ENCODE assay signal across 29 cellular contexts in genomic region chr4:163710158-163710557, GRCh38.
"Had no signal": no experiment of that assay in that cellular context is flagged by ENCODE, and none has a peak within 500 bp of the region (broad histone marks: within the 10 kb centered on the region; RNA-seq: fewer than 3 reads in every experiment).

No MANE protein-coding gene starts in this region.

- H3K4me3 Mint-ChIP-seq: dendritic cell treated with granulocyte-macrophage colony-stimulating factor and Interleukin-4, amounts not matched to agents 40 ng/mL and 50 ng/mL, for 4 days; effector memory CD8-positive, alpha-beta T cell; endodermal cell had no signal

- H3K27ac ChIP-seq: colonic mucosa, coronary artery, dorsolateral prefrontal cortex, epithelial cell of prostate, esophagus muscularis mucosa, esophagus squamous epithelium, foreskin keratinocyte, gastrocnemius medialis, gastroesophageal sphincter, heart left ventricle, heart right ventricle had no signal

- H3K4me1 Mint-ChIP-seq: endodermal cell had no signal

- FAIRE-seq: colon, endometrium, endothelial cell of umbilical vein, frontal cortex had no signal

- H3K27me3 Mint-ChIP-seq: dendritic cell treated with granulocyte-macrophage colony-stimulating factor and Interleukin-4, amounts not matched to agents 40 ng/mL and 50 ng/mL, for 4 days; effector memory CD8-positive, alpha-beta T cell had no signal

- H3K9me3 Mint-ChIP-seq: dendritic cell treated with granulocyte-macrophage colony-stimulating factor and Interleukin-4, amounts not matched to agents 40 ng/mL and 50 ng/mL, for 4 days; effector memory CD8-positive, alpha-beta T cell; endodermal cell had no signal

- ATAC-seq: effector memory CD8-positive, alpha-beta T cell; esophagus mucosa; foreskin keratinocyte; gastrocnemius medialis; gastroesophageal sphincter; heart left ventricle; heart right ventricle had no signal

- H3K27me3 ChIP-seq: colonic mucosa, dorsolateral prefrontal cortex, esophagus muscularis mucosa, esophagus squamous epithelium, foreskin keratinocyte, gastrocnemius medialis, gastroesophageal sphincter, heart left ventricle, heart right ventricle had no signal

- H3K4me1 ChIP-seq: colonic mucosa, esophagus muscularis mucosa, esophagus squamous epithelium, foreskin keratinocyte, gastrocnemius medialis, gastroesophageal sphincter, heart left ventricle, heart right ventricle had no signal

- H3K9me3 ChIP-seq: colonic mucosa, esophagus muscularis mucosa, esophagus squamous epithelium, gastrocnemius medialis, gastroesophageal sphincter, heart left ventricle, heart right ventricle had no signal

- DNase-seq: colonic mucosa; cortex of kidney; dermis blood vessel endothelial cell; dorsolateral prefrontal cortex; effector CD4-positive, alpha-beta T cell; effector CD8-positive, alpha-beta T cell; effector memory CD4-positive, alpha-beta T cell; effector memory CD8-positive, alpha-beta T cell; endodermal cell; erythroblast; esophagus squamous epithelium; foreskin fibroblast; foreskin keratinocyte; foreskin melanocyte; gastrocnemius medialis; glutamatergic neuron; head of caudate nucleus; heart left ventricle; heart right ventricle had no signal

- H3K36me3 ChIP-seq: colonic mucosa, esophagus muscularis mucosa, esophagus squamous epithelium, gastrocnemius medialis, gastroesophageal sphincter, heart left ventricle, heart right ventricle had no signal

- H3K4me3 ChIP-seq: colonic mucosa, coronary artery, dorsolateral prefrontal cortex, esophagus muscularis mucosa, esophagus squamous epithelium, gastrocnemius medialis, gastroesophageal sphincter, heart left ventricle, heart right ventricle had no signal

- H3K27ac Mint-ChIP-seq: dendritic cell treated with granulocyte-macrophage colony-stimulating factor and Interleukin-4, amounts not matched to agents 40 ng/mL and 50 ng/mL, for 4 days; effector memory CD8-positive, alpha-beta T cell; endodermal cell had no signal
